ENCODE assay signal across 9 cellular contexts in genomic region chr17:82400830-82401229, GRCh38. TPM values are rescaled to one million over a fixed set of nuclear protein-coding genes. Genes with fewer than 3 reads are reported as not detected.
DNase-seq lines count a peak whose midpoint lies in the region; ATAC-seq, FAIRE-seq and TF ChIP-seq lines count a peak whose summit lies in the region.
"Had no signal": no experiment of that assay in that cellular context is flagged by ENCODE, and none has a peak within 500 bp of the region (broad histone marks: within the 10 kb centered on the region; RNA-seq: fewer than 3 reads in every experiment).

No MANE protein-coding gene starts in this region.

- no peak overlapping the region for H3K9ac ChIP-seq in kidney (ENCODE audit: low read length in 2 of 2)

- TF ChIP-seq CTCF in kidney (IDR thresholded peaks at IDR 0.05; ENCODE audit: borderline replicate concordance, extremely low read depth, insufficient read depth): no peak
- no peak for TF ChIP-seq CTCF in endothelial cell (IDR thresholded peaks at IDR 0.05; ENCODE audit: unreplicated experiment)

- no peak overlapping the region for H3K4me3 Mint-ChIP-seq in endothelial cell (ENCODE audit: unreplicated experiment)

- no peaks in the 10 kb centered on the region for H3K9me3 Mint-ChIP-seq in endothelial cell (ENCODE audit: unreplicated experiment)

- H3K27ac ChIP-seq in kidney (ENCODE audit: low read depth in 2 of 2, low read length in 2 of 2): no peak overlapping the region
- H3K27ac ChIP-seq: SJSA1 had no signal

- in situ Hi-C loops in KBM-7 (cut with MboI; ENCODE audit: low pct_unique_long_range_greater_than_20kb, low sequenced_read_pairs): no loop called here

- H3K36me3 ChIP-seq in kidney (ENCODE audit: control insufficient read depth in 1 of 2, insufficient read depth in 2 of 2, low read length in 2 of 2): peaks cover 0 to 2% of the 10 kb centered on the region in 2 donors

- H3K27me3 Mint-ChIP-seq in endothelial cell (ENCODE audit: unreplicated experiment): peaks cover 4% of the 10 kb centered on the region

- H3K9me3 ChIP-seq in kidney (ENCODE audit: control insufficient read depth in 1 of 2, low read length in 2 of 2): no peaks in the 10 kb centered on the region
- H3K9me3 ChIP-seq: SJSA1 had no signal

- no peaks in the 10 kb centered on the region for H3K4me1 Mint-ChIP-seq in endothelial cell (ENCODE audit: unreplicated experiment)

- peaks cover 3% of the 10 kb centered on the region for H3K36me3 Mint-ChIP-seq in endothelial cell (ENCODE audit: low read depth, unreplicated experiment)

- ATAC-seq in GM19455 (IDR thresholded peaks at IDR 0.05; ENCODE audit: unreplicated experiment): no peak

- FAIRE-seq in kidney (lab: Jason Lieb, UNC): no peak

- H3K4me3 ChIP-seq in kidney (ENCODE audit: low read length in 2 of 2): no peak overlapping the region
- H3K4me3 ChIP-seq: SJSA1 had no signal

- intact Hi-C loops in kidney (cut with DNase I): no loop called here

- no peaks in the 10 kb centered on the region for H3K4me1 ChIP-seq in kidney (ENCODE audit: control insufficient read depth in 1 of 2, insufficient read depth in 1 of 2, low read depth in 1 of 2, low read length in 2 of 2)

- no peak overlapping the region for H3K27ac Mint-ChIP-seq in endothelial cell (ENCODE audit: unreplicated experiment)

- peak; percentile 77 for DNase-seq in AG20443 (ENCODE audit: low spot score)
- DNase-seq in KBM-7: peak; percentile 94
- DNase-seq in activated CD4-positive, alpha-beta T cell treated with anti-CD3 and anti-CD28 coated beads, Interleukin-2, amount 50 U/mL, for 24 hours (ENCODE audit: low read depth in 1 of 2, low spot score in 1 of 2): peak; percentile 6 to 30
- peak; percentile 74 for DNase-seq in kidney
- DNase-seq in stimulated activated naive CD4-positive, alpha-beta T cell treated with Interleukin-2 at 50 U/mL for 16 hours (lab: John Stamatoyannopoulos, UW): peak; percentile 27
- no peak for DNase-seq in NCI-H510A treated with DMSO at 0.1 percent for 48 hours (lab: John Stamatoyannopoulos, UW)
- no peak for DNase-seq in endothelial cell (ENCODE audit: low spot score)

RNA-seq across cellular contexts. Expression of gene HEXD, which starts 17.3 kb away (rescaled TPM):
- total RNA-seq in kidney: 39.2 TPM
- 42.0 TPM for polyA plus RNA-seq in kidney (ENCODE audit: insufficient read depth, low read depth, low replicate concordance)
- total RNA-seq in endothelial cell (ENCODE audit: unreplicated experiment): 22.0 TPM

RNA-seq across cellular contexts. Expression of gene OGFOD3, which starts 17.6 kb away (rescaled TPM):
- total RNA-seq in kidney: 36.1 TPM
- polyA plus RNA-seq in kidney (ENCODE audit: insufficient read depth, low read depth, low replicate concordance): 27.8 TPM
- total RNA-seq in endothelial cell (ENCODE audit: unreplicated experiment): 15.7 TPM

RNA-seq across cellular contexts. Expression of gene UTS2R, which starts 29.3 kb away (rescaled TPM):
- not detected for total RNA-seq in kidney
- polyA plus RNA-seq in kidney (ENCODE audit: insufficient read depth, low read depth, low replicate concordance): not detected
- not detected for total RNA-seq in endothelial cell (ENCODE audit: unreplicated experiment)

RNA-seq across cellular contexts. Expression of gene TEX19, which starts 41.8 kb away (rescaled TPM):
- total RNA-seq in kidney (not detected), endothelial cell (ENCODE audit: unreplicated experiment) (0.26 TPM)
- polyA plus RNA-seq in kidney (ENCODE audit: insufficient read depth, low read depth, low replicate concordance): not detected

RNA-seq across cellular contexts. Expression of gene CYBC1, which starts 49.7 kb away (rescaled TPM):
- total RNA-seq in kidney: 139 TPM
- 38.2 TPM for polyA plus RNA-seq in kidney (ENCODE audit: insufficient read depth, low read depth, low replicate concordance)
- 75.7 TPM for total RNA-seq in endothelial cell (ENCODE audit: unreplicated experiment)

Comparison
In these comparisons a context has a peak if more than half of its experiments do, and no peak if none do; other contexts are left out.
1. DNase-seq: peak in AG20443 (single experiment), KBM-7 (single experiment), activated CD4-positive, alpha-beta T cell treated with anti-CD3 and anti-CD28 coated beads, Interleukin-2, amount 50 U/mL, for 24 hours (2 of 2), kidney (single experiment) and stimulated activated naive CD4-positive, alpha-beta T cell treated with Interleukin-2 at 50 U/mL for 16 hours (single experiment); none in NCI-H510A treated with DMSO at 0.1 percent for 48 hours (single experiment) and endothelial cell (single experiment).